In genomic region chr20:62808211-62808865, GRCh38 we compare ENCODE assay signal across 1 cellular context.
TF ChIP-seq lines count a peak whose summit lies in the region.

No MANE protein-coding gene starts in this region.

TF ChIP-seq in HEK293, 187 proteins besides CTCF, POLR2A, EP300 and RAD21 (continued from another document):
- no peak for TF ChIP-seq ZBTB49 (tag by site-specific recombination; IDR thresholded peaks at IDR 0.05; ENCODE audit: low read depth)
- no peak for TF ChIP-seq ZNF426 (tag by site-specific recombination; IDR thresholded peaks at IDR 0.05)
- TF ChIP-seq ZNF560 (tag by site-specific recombination; IDR thresholded peaks at IDR 0.05; ENCODE audit: borderline replicate concordance) = no peak
- no peak for TF ChIP-seq ZNF510 (tag by site-specific recombination; IDR thresholded peaks at IDR 0.05; ENCODE audit: insufficient replicate concordance)
- TF ChIP-seq KLF7 (tag by site-specific recombination; IDR thresholded peaks at IDR 0.05; ENCODE audit: borderline replicate concordance) = no peak
- TF ChIP-seq KLF10 (tag by site-specific recombination; IDR thresholded peaks at IDR 0.05) = no peak
- no peak for TF ChIP-seq ZBTB11 (tag by site-specific recombination; conservative IDR thresholded peaks at IDR 0.05; ENCODE audit: low read depth)
- TF ChIP-seq ZNF621 (tag by site-specific recombination; IDR thresholded peaks at IDR 0.05) = no peak
- TF ChIP-seq ZNF623 (tag by site-specific recombination; IDR thresholded peaks at IDR 0.05) = no peak
- peak; percentile 75; the same call in 1 of the 2 replicates for TF ChIP-seq ZNF2 (tag by site-specific recombination; IDR thresholded peaks at IDR 0.05)
- TF ChIP-seq ZNF433 (tag by site-specific recombination; IDR thresholded peaks at IDR 0.05; ENCODE audit: low read depth) = no peak
- no peak for TF ChIP-seq ZNF48 (tag by site-specific recombination; IDR thresholded peaks at IDR 0.05)
- 0 out of 2 replicates have a peak, but pooled peaks have one; percentile 30 for TF ChIP-seq HIC1 (tag by site-specific recombination; IDR thresholded peaks at IDR 0.05)
- no peak for TF ChIP-seq ZNF629 (tag by site-specific recombination; IDR thresholded peaks at IDR 0.05)
- TF ChIP-seq ZNF114 (tag by site-specific recombination; IDR thresholded peaks at IDR 0.05) = no peak
- TF ChIP-seq ZNF514 (tag by site-specific recombination; IDR thresholded peaks at IDR 0.05) = no peak
- no peak for TF ChIP-seq ZNF416 (tag by site-specific recombination; IDR thresholded peaks at IDR 0.05)
- no peak for TF ChIP-seq ZSCAN5A (tag by site-specific recombination; IDR thresholded peaks at IDR 0.05)
- no peak for TF ChIP-seq ZNF747 (tag by site-specific recombination; IDR thresholded peaks at IDR 0.05)
- TF ChIP-seq PRDM2 (tag by site-specific recombination; IDR thresholded peaks at IDR 0.05; ENCODE audit: borderline replicate concordance) = no peak
- TF ChIP-seq ZNF654 (tag by site-specific recombination; IDR thresholded peaks at IDR 0.05; ENCODE audit: low read depth) = peak; percentile 52; the same call in 1 of the 2 replicates
- TF ChIP-seq ZNF530 (tag by site-specific recombination; IDR thresholded peaks at IDR 0.05; ENCODE audit: low read depth) = no peak
- TF ChIP-seq ZNF677 (tag by site-specific recombination; IDR thresholded peaks at IDR 0.05) = no peak
- TF ChIP-seq SP7 (tag by site-specific recombination; IDR thresholded peaks at IDR 0.05) = no peak
- TF ChIP-seq ZIC2 (tag by site-specific recombination; IDR thresholded peaks at IDR 0.05) = no peak
- TF ChIP-seq ZNF692 (tag by site-specific recombination; IDR thresholded peaks at IDR 0.05) = no peak
